7 cellular contexts compared by ENCODE assay signal in genomic region chr15:75646112-75646943, GRCh38. TPM values are rescaled to one million over a fixed set of nuclear protein-coding genes. Genes with fewer than 3 reads are reported as not detected.
DNase-seq lines count a peak whose midpoint lies in the region; ATAC-seq and TF ChIP-seq lines count a peak whose summit lies in the region.

No MANE protein-coding gene starts in this region.

- TF ChIP-seq CTCF in HL-60 (IDR thresholded peaks at IDR 0.05; ENCODE audit: insufficient read depth, low read length): no peak

- H3K27ac Mint-ChIP-seq in activated naive CD8-positive, alpha-beta T cell treated with anti-CD3 and anti-CD28 coated beads, Interleukin-2, amount 10 ng/mL, durations not matched to agents 7 days and 5 days: no peak overlapping the region
- H3K27ac Mint-ChIP-seq in stimulated activated memory B cell treated with anti-CD40 and anti-IgM and Interleukin-4, amounts not matched to agents 10 μg/mL and 1 μg/mL and 100 μg/mL, for 72 hours: peak overlapping the region; percentile 70

- H3K36me3 Mint-ChIP-seq in activated naive CD8-positive, alpha-beta T cell treated with anti-CD3 and anti-CD28 coated beads, Interleukin-2, amount 10 ng/mL, durations not matched to agents 7 days and 5 days: no peaks in the 10 kb centered on the region
- no peaks in the 10 kb centered on the region for H3K36me3 Mint-ChIP-seq in stimulated activated memory B cell treated with anti-CD40 and anti-IgM and Interleukin-4, amounts not matched to agents 10 μg/mL and 1 μg/mL and 100 μg/mL, for 72 hours

- H3K4me3 Mint-ChIP-seq in activated naive CD8-positive, alpha-beta T cell treated with anti-CD3 and anti-CD28 coated beads, Interleukin-2, amount 10 ng/mL, durations not matched to agents 7 days and 5 days: peak overlapping the region; percentile 86
- peak overlapping the region; percentile 84 for H3K4me3 Mint-ChIP-seq in stimulated activated memory B cell treated with anti-CD40 and anti-IgM and Interleukin-4, amounts not matched to agents 10 μg/mL and 1 μg/mL and 100 μg/mL, for 72 hours

- H3K27me3 Mint-ChIP-seq in activated naive CD8-positive, alpha-beta T cell treated with anti-CD3 and anti-CD28 coated beads, Interleukin-2, amount 10 ng/mL, durations not matched to agents 7 days and 5 days: peaks cover 17% of the 10 kb centered on the region
- peaks cover 10% of the 10 kb centered on the region for H3K27me3 Mint-ChIP-seq in stimulated activated memory B cell treated with anti-CD40 and anti-IgM and Interleukin-4, amounts not matched to agents 10 μg/mL and 1 μg/mL and 100 μg/mL, for 72 hours

- H3K27me3 ChIP-seq in HL-60 (ENCODE audit: insufficient read depth, poor library complexity, severe bottlenecking): no peaks in the 10 kb centered on the region

- H3K4me3 ChIP-seq in HL-60 (replicated peaks; ENCODE audit: insufficient read depth, low read length) (peak overlapping the region; percentile 85), iPS-18c (ENCODE audit: insufficient read depth, low read depth, low read length) (peak overlapping the region; percentile 95)

- no peaks in the 10 kb centered on the region for H3K9me3 ChIP-seq in iPS-18c (ENCODE audit: control insufficient read depth, insufficient read depth, low read length)

- ATAC-seq in activated naive CD8-positive, alpha-beta T cell treated with anti-CD3 and anti-CD28 coated beads, Interleukin-2, amount 10 ng/mL, durations not matched to agents 7 days and 5 days (ENCODE audit: low read depth): no peak
- no peak for ATAC-seq in stimulated activated memory B cell treated with anti-CD40 and anti-IgM and Interleukin-4, amounts not matched to agents 10 μg/mL and 1 μg/mL and 100 μg/mL, for 72 hours

- no peak overlapping the region for H3K27ac ChIP-seq in HL-60 (replicated peaks)

- DNase-seq in HL-60 (ENCODE audit: low read depth in 1 of 2, low spot score in 1 of 2) (no peak), HEK293T (ENCODE audit: extremely low spot score) (no peak), NCI-H2081 (lab: John Stamatoyannopoulos, UW) (no peak), NCI-H1092 treated with DMSO at 0.1 percent for 48 hours (lab: John Stamatoyannopoulos, UW) (no peak)
- DNase-seq in activated naive CD8-positive, alpha-beta T cell treated with anti-CD3 and anti-CD28 coated beads, Interleukin-2, amount 10 ng/mL, durations not matched to agents 7 days and 5 days: no peak

- H3K9me3 Mint-ChIP-seq in activated naive CD8-positive, alpha-beta T cell treated with anti-CD3 and anti-CD28 coated beads, Interleukin-2, amount 10 ng/mL, durations not matched to agents 7 days and 5 days: no peaks in the 10 kb centered on the region
- no peaks in the 10 kb centered on the region for H3K9me3 Mint-ChIP-seq in stimulated activated memory B cell treated with anti-CD40 and anti-IgM and Interleukin-4, amounts not matched to agents 10 μg/mL and 1 μg/mL and 100 μg/mL, for 72 hours

- H3K4me1 Mint-ChIP-seq in activated naive CD8-positive, alpha-beta T cell treated with anti-CD3 and anti-CD28 coated beads, Interleukin-2, amount 10 ng/mL, durations not matched to agents 7 days and 5 days: peaks cover 11% of the 10 kb centered on the region
- H3K4me1 Mint-ChIP-seq in stimulated activated memory B cell treated with anti-CD40 and anti-IgM and Interleukin-4, amounts not matched to agents 10 μg/mL and 1 μg/mL and 100 μg/mL, for 72 hours: peaks cover 24% of the 10 kb centered on the region

- POLR2A ChIA-PET in activated naive CD8-positive, alpha-beta T cell treated with anti-CD3 and anti-CD28 coated beads, Interleukin-2, amount 10 ng/mL, durations not matched to agents 7 days and 5 days (lab: Charles Lee): interaction anchor here (0.7 to 3.1 kb wide), 5 partner anchors 21 to 292 kb away, joined by 3 to 30 read pairs (median 7); partner anchors contain the start of gene SNUPN
- POLR2A ChIA-PET in HEK293T (lab: Yijun Ruan, JAX): interaction anchor here (1.1 to 3.5 kb wide), 7 partner anchors 9 to 278 kb away, joined by 3 to 37 read pairs (median 18); partner anchors contain the start of genes MAN2C1, SIN3A and SNUPN

- CTCF ChIA-PET in HEK293T (lab: Yijun Ruan, JAX): interaction anchor here (0.6 to 1.8 kb wide), 4 partner anchors 50 to 550 kb away, joined by 3 to 12 read pairs (median 5); partner anchors contain the start of genes MAN2C1 and SIN3A

TF ChIP-seq in HEK293T, 16 proteins besides CTCF, POLR2A, EP300 and RAD21:
- TF ChIP-seq SP1 (IDR thresholded peaks at IDR 0.05) (no peak), ZNF384 (IDR thresholded peaks at IDR 0.05) (no peak), PKNOX1 (IDR thresholded peaks at IDR 0.05) (no peak), L3MBTL2 (conservative IDR thresholded peaks at IDR 0.05) (no peak)

RNA-seq across cellular contexts. Expression of gene SNX33, which starts 1.4 kb away (rescaled TPM):
- 1 to 10 TPM; 2.1 to 2.6 TPM for total RNA-seq in activated naive CD8-positive, alpha-beta T cell treated with anti-CD3 and anti-CD28 coated beads, Interleukin-2, amount 10 ng/mL, durations not matched to agents 7 days and 5 days

RNA-seq across cellular contexts. Expression of gene IMP3, which starts 6.3 kb away (rescaled TPM):
- total RNA-seq in activated naive CD8-positive, alpha-beta T cell treated with anti-CD3 and anti-CD28 coated beads, Interleukin-2, amount 10 ng/mL, durations not matched to agents 7 days and 5 days: 10 to 100 TPM; 85.3 to 87.1 TPM

RNA-seq across cellular contexts. Expression of gene SNUPN, which starts 20.8 kb away (rescaled TPM):
- total RNA-seq in activated naive CD8-positive, alpha-beta T cell treated with anti-CD3 and anti-CD28 coated beads, Interleukin-2, amount 10 ng/mL, durations not matched to agents 7 days and 5 days: 10 to 100 TPM; 27.1 to 30.4 TPM
